In genomic region chr1:69573911-69574310, GRCh38 we compare ENCODE assay signal across 19 cellular contexts. TPM values are rescaled to one million over a fixed set of nuclear protein-coding genes. Genes with fewer than 3 reads are reported as not detected.
DNase-seq lines count a peak whose midpoint lies in the region; TF ChIP-seq lines count a peak whose summit lies in the region.
"Had no signal": no experiment of that assay in that cellular context is flagged by ENCODE, and none has a peak within 500 bp of the region (broad histone marks: within the 10 kb centered on the region; RNA-seq: fewer than 3 reads in every experiment).

No MANE protein-coding gene starts in this region.

- peaks cover 63% of the 10 kb centered on the region for H3K79me2 ChIP-seq in neural cell (replicated peaks; ENCODE audit: insufficient read depth, low read length)

- H3K9me3 ChIP-seq in neural cell (ENCODE audit: low read length): no peaks in the 10 kb centered on the region
- no peaks in the 10 kb centered on the region for H3K9me3 ChIP-seq in thyroid gland
- H3K9me3 ChIP-seq: BE2C, BLaER1, Caco-2 had no signal

- H3K4me2 ChIP-seq in neural cell (ENCODE audit: low read length): no peak overlapping the region
- H3K4me2 ChIP-seq: BLaER1 had no signal

- WGBS in thyroid gland, 2 donors: 39 to 40% methylated on average over 2 of the region's 2 CpGs

- peaks cover 2% of the 10 kb centered on the region for H3F3A ChIP-seq in neural cell (ENCODE audit: insufficient read depth, low read length, poor library complexity, severe bottlenecking)

- H3K27me3 Mint-ChIP-seq in brain: peaks cover 40% of the 10 kb centered on the region

- peaks cover 8% of the 10 kb centered on the region for H3K36me3 Mint-ChIP-seq in brain

- TF ChIP-seq CTCF in brain (conservative IDR thresholded peaks at IDR 0.05) (no peak), neural cell (IDR thresholded peaks at IDR 0.05; ENCODE audit: poor library complexity, severe bottlenecking) (no peak), thyroid gland (IDR thresholded peaks at IDR 0.05) (no peak)

- peaks cover 30% of the 10 kb centered on the region for H3K4me1 Mint-ChIP-seq in brain

- H3K36me3 ChIP-seq in neural cell (ENCODE audit: insufficient read depth, low read length) (no peaks in the 10 kb centered on the region), thyroid gland (no peaks in the 10 kb centered on the region)
- H3K36me3 ChIP-seq: BE2C, BLaER1 had no signal

- H3K9me2 ChIP-seq in neural cell (ENCODE audit: insufficient read depth, low read length): no peaks in the 10 kb centered on the region

- TF ChIP-seq EP300 in neural cell (conservative IDR thresholded peaks at IDR 0.05; ENCODE audit: poor library complexity, severe bottlenecking): no peak

- DNase-seq in thyroid gland (peak; percentile 61 to 65), CD1c-positive myeloid dendritic cell (ENCODE audit: extremely low spot score) (no peak)
- DNase-seq in activated CD8-positive, alpha-beta memory T cell treated with anti-CD3 and anti-CD28 coated beads for 24 hours: no peak
- DNase-seq: 8988T; ACHN; BE2C; C1 segment of cervical spinal cord; Caco-2; Calu3; CD4-positive, alpha-beta T cell; CD8-positive, alpha-beta T cell; DMS79 treated with DMSO at 0.1 percent for 48 hours; GF-D8 had no signal

- H3K4me3 Mint-ChIP-seq in brain: peak overlapping the region in 4 of 5 experiments; percentile 6 to 82 (median 70)
- H3K4me3 Mint-ChIP-seq: CD4-positive, alpha-beta T cell; CD8-positive, alpha-beta T cell had no signal

- no peak for TF ChIP-seq RAD21 in neural cell (conservative IDR thresholded peaks at IDR 0.05)

- no peaks in the 10 kb centered on the region for H3K4me1 ChIP-seq in thyroid gland
- H3K4me1 ChIP-seq: BE2C, BLaER1, Caco-2 had no signal

- no peak for TF ChIP-seq POLR2A in thyroid gland (IDR thresholded peaks at IDR 0.05)

- H3K27ac ChIP-seq in neural cell (ENCODE audit: low read length) (no peak overlapping the region), thyroid gland (no peak overlapping the region)
- H3K27ac ChIP-seq: BLaER1 had no signal

- no peak overlapping the region for H2AFZ ChIP-seq in neural cell (ENCODE audit: low read depth, low read length)

- intact Hi-C loops in thyroid gland (cut with DNase I): no loop called here

- H3K9me3 Mint-ChIP-seq in brain: peaks cover 0 to 9% (median 3%) of the 10 kb centered on the region in 5 experiments

- H3K4me3 ChIP-seq in neural cell (ENCODE audit: low read length) (peak overlapping the region; percentile 85), thyroid gland (replicated peaks in 1 of 3) (no peak overlapping the region)
- H3K4me3 ChIP-seq: BLaER1 had no signal

- H3K27ac Mint-ChIP-seq in brain: peak overlapping the region in 2 of 5 experiments; percentile 16 to 31
- H3K27ac Mint-ChIP-seq: CD14-positive monocyte; CD4-positive, alpha-beta T cell; CD8-positive, alpha-beta T cell had no signal

- peaks cover 6% of the 10 kb centered on the region for H3K27me3 ChIP-seq in neural cell (ENCODE audit: insufficient read depth, low read depth, low read length)
- H3K27me3 ChIP-seq in thyroid gland: no peaks in the 10 kb centered on the region
- H3K27me3 ChIP-seq: BLaER1 had no signal

- no peaks in the 10 kb centered on the region for H4K20me1 ChIP-seq in neural cell (ENCODE audit: insufficient read depth)
- H4K20me1 ChIP-seq: BLaER1 had no signal

- H3K9ac ChIP-seq in neural cell (ENCODE audit: low read length): no peak overlapping the region
- H3K9ac ChIP-seq: BLaER1 had no signal

TF ChIP-seq in neural cell, 6 proteins besides CTCF, POLR2A, EP300 and RAD21:
- TF ChIP-seq EZH2 (IDR thresholded peaks at IDR 0.05; ENCODE audit: borderline replicate concordance, insufficient read depth, low read length, poor library complexity, severe bottlenecking) (no peak), SMC3 (conservative IDR thresholded peaks at IDR 0.05; ENCODE audit: poor library complexity) (no peak), TAF1 (IDR thresholded peaks at IDR 0.05; ENCODE audit: low read depth) (no peak), MXI1 (conservative IDR thresholded peaks at IDR 0.05; ENCODE audit: poor library complexity, severe bottlenecking) (no peak), REST (IDR thresholded peaks at IDR 0.05; ENCODE audit: borderline replicate concordance) (no peak), POLR2AphosphoS5 (IDR thresholded peaks at IDR 0.05) (no peak)

RNA-seq across cellular contexts. Expression of gene LRRC7, which starts 6.2 kb away (rescaled TPM):
- polyA plus RNA-seq in brain (ENCODE audit: insufficient read depth, low read depth, low replicate concordance): 1.4 TPM
- polyA plus RNA-seq in neural cell: 113 and 141 TPM in 2 replicates
- 260 and 323 TPM in 2 replicates for polyA minus RNA-seq in neural cell
- 10 to 100 TPM in 3 of 4 donors, 1 to 10 TPM in 1; 7.9 to 31.7 (median 18.7) TPM for total RNA-seq in thyroid gland
- total RNA-seq: A673 had no signal
- polyA plus RNA-seq: AG04450, CD14-positive monocyte had no signal

Comparison
In these comparisons a context has a peak if more than half of its experiments do, and no peak if none do; other contexts are left out.
1. DNase-seq: peak in thyroid gland (2 of 2); none in activated CD8-positive, alpha-beta memory T cell treated with anti-CD3 and anti-CD28 coated beads for 24 hours (single experiment) and CD1c-positive myeloid dendritic cell (single experiment).
2. RNA of gene LRRC7, which starts 6.2 kb away (polyA plus RNA-seq): 113 to 141 TPM in neural cell; 1.4 TPM in brain (single experiment); every median in the first group is over 10 times any median in the second.